Comparison of ENCODE assay signal across 10 cellular contexts in the genomic region with DNA sequence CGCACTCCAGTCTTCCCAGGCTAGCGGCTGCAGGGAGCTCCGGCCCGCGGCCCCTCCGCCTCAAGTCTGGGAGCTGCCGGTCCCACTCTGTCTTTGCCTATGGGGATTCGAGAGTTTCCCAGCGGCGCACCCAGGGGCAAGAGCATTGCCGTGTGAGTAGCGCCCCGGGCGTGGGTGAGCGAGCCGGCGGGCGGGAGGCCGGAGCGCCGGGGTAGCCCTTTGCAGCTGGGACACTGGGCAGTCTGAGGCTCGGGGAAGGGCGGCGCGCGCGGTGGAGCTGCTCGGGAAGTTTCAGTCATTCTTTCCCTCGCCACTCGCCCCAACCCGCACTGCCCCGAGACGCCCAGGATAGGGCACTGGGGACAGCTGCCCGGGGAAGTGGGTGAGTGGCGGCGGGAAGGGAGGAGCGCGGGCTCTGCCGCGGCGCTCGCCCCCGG. TPM values are rescaled to one million over a fixed set of nuclear protein-coding genes. Genes with fewer than 3 reads are reported as not detected.
DNase-seq lines count a peak whose midpoint lies in the region; ATAC-seq and TF ChIP-seq lines count a peak whose summit lies in the region.
"Had no signal": no experiment of that assay in that cellular context is flagged by ENCODE, and none has a peak within 500 bp of the region (broad histone marks: within the 10 kb centered on the region; RNA-seq: fewer than 3 reads in every experiment).

No MANE protein-coding gene starts in this region.

- peak overlapping the region; percentile 80 for H3K4me3 Mint-ChIP-seq in Calu3 (ENCODE audit: low read depth, unreplicated experiment)

- DNase-seq in Calu3 (peak; percentile 47), NCI-H510A (lab: John Stamatoyannopoulos, UW) (peak; percentile 8), epithelial cell of proximal tubule (ENCODE audit: low read depth) (no peak), mucosa of descending colon (peak in 1 of 3 donors; percentile 38), activated T-cell treated with anti-CD3 and anti-CD28 coated beads for 4 hours (no peak)
- DNase-seq in effector CD4-positive, alpha-beta T cell = no peak
- DNase-seq: CD8-positive, alpha-beta memory T cell had no signal

- TF ChIP-seq CTCF in Calu3 (IDR thresholded peaks at IDR 0.05; ENCODE audit: unreplicated experiment) (no peak), epithelial cell of proximal tubule (conservative IDR thresholded peaks at IDR 0.05; ENCODE audit: low read depth, low read length) (no peak), mucosa of descending colon (IDR thresholded peaks at IDR 0.05) (no peak)

- no peak for TF ChIP-seq POLR2A in GM18505 (IDR thresholded peaks at IDR 0.05; ENCODE audit: borderline replicate concordance, extremely low read depth, insufficient read depth, insufficient read length)

- no peaks in the 10 kb centered on the region for H3K9me3 Mint-ChIP-seq in Calu3 (ENCODE audit: low read depth, unreplicated experiment)

- H3K36me3 ChIP-seq in mucosa of descending colon (ENCODE audit: low read depth) = no peaks in the 10 kb centered on the region

- H3K36me3 Mint-ChIP-seq in Calu3 (ENCODE audit: insufficient read depth, unreplicated experiment) = peaks cover 18% of the 10 kb centered on the region

- H3K27ac Mint-ChIP-seq in Calu3 (ENCODE audit: unreplicated experiment) = no peak overlapping the region
- H3K27ac Mint-ChIP-seq: CD8-positive, alpha-beta memory T cell had no signal

- intact Hi-C loops in Calu3 (cut with micrococcal nuclease; ENCODE audit: unreplicated experiment) (loop anchor here (1.0 to 10.0 kb wide), 3 partner anchors 162 to 600 kb away; no protein-coding TSS in a partner anchor), mucosa of descending colon (cut with DNase I, micrococcal nuclease) (no loop called here)

- no TSS peak for BruUV-seq in Calu3 (replicated peaks; lab: Mats Ljungman, UMichigan)

- peak; percentile 9 for ATAC-seq in mucosa of descending colon
- ATAC-seq in GM18505 (IDR thresholded peaks at IDR 0.05; ENCODE audit: unreplicated experiment) = no peak
- no peak for ATAC-seq in HG03175 (IDR thresholded peaks at IDR 0.05; ENCODE audit: unreplicated experiment)

- CTCF ChIA-PET in Calu3 (lab: Charles Lee) = interaction anchor here (0.9 to 1.9 kb wide), 5 partner anchors 12 to 574 kb away, joined by 3 to 7 read pairs (median 4); no protein-coding TSS in a partner anchor

- peaks cover 49% of the 10 kb centered on the region for H3K27me3 Mint-ChIP-seq in Calu3 (ENCODE audit: unreplicated experiment)

- peaks cover 18% of the 10 kb centered on the region for H3K4me1 Mint-ChIP-seq in Calu3 (ENCODE audit: low read depth, unreplicated experiment)

- H3K4me1 ChIP-seq in mucosa of descending colon (ENCODE audit: low read depth) = no peaks in the 10 kb centered on the region

- H3K9me3 ChIP-seq in mucosa of descending colon = no peaks in the 10 kb centered on the region

- H3K4me3 ChIP-seq in epithelial cell of proximal tubule (ENCODE audit: low read depth, low read length) (peak overlapping the region; percentile 68), mucosa of descending colon (no peak overlapping the region)

RNA-seq across cellular contexts. Expression of a gene that starts 0.5 kb away (rescaled TPM):
- total RNA-seq in Calu3 (2022) (0.54 and 0.66 TPM in 2 replicates), epithelial cell of proximal tubule (1.6 and 2.2 TPM in 2 replicates), mucosa of descending colon (under 1 TPM; 0.17 to 0.89 (median 0.20) TPM)
- total RNA-seq: LHCN-M2 had no signal

Comparison
In these comparisons a context has a peak if more than half of its experiments do, and no peak if none do; other contexts are left out.
1. DNase-seq: peak in Calu3 (single experiment) and NCI-H510A (single experiment); none in epithelial cell of proximal tubule (single experiment), effector CD4-positive, alpha-beta T cell (single experiment) and activated T-cell treated with anti-CD3 and anti-CD28 coated beads for 4 hours (single experiment).